In genomic region chr1:213484333-213484732, GRCh38 we compare ENCODE assay signal across 16 cellular contexts.
A peak's percentile ranks its signal among the peaks of the same experiment; 100 is the strongest.
DNase-seq lines count a peak whose midpoint lies in the region; ATAC-seq, FAIRE-seq and TF ChIP-seq lines count a peak whose summit lies in the region.
"Had no signal": no experiment of that assay in that cellular context is flagged by ENCODE, and none has a peak within 500 bp of the region (broad histone marks: within the 10 kb centered on the region; RNA-seq: fewer than 3 reads in every experiment).

No MANE protein-coding gene starts in this region.

- H3K4me1 Mint-ChIP-seq in activated T-cell treated with anti-CD3 and anti-CD28 coated beads, Interleukin-2, amount 50 U/mL, for 72 hours (ENCODE audit: low read depth), result peaks cover 7% of the 10 kb centered on the region
- H3K4me1 Mint-ChIP-seq: CD14-positive monocyte had no signal

- 67 to 74% methylated on average over 3 of the region's 3 CpGs for WGBS in aorta, 2 donors

- H3K9me3 Mint-ChIP-seq in activated T-cell treated with anti-CD3 and anti-CD28 coated beads, Interleukin-2, amount 50 U/mL, for 72 hours, result peaks cover 0 to 2% of the 10 kb centered on the region in 2 donors
- H3K9me3 Mint-ChIP-seq: CD8-positive, alpha-beta T cell had no signal

- peaks cover 1% of the 10 kb centered on the region for H3K9me3 ChIP-seq in aorta (ENCODE audit: control insufficient read depth, low read length)

- no peak overlapping the region for H3K4me3 Mint-ChIP-seq in activated T-cell treated with anti-CD3 and anti-CD28 coated beads, Interleukin-2, amount 50 U/mL, for 72 hours
- H3K4me3 Mint-ChIP-seq: CD14-positive monocyte; CD8-positive, alpha-beta T cell; HFFc6 had no signal

- peaks cover 0 to 1% of the 10 kb centered on the region in 2 donors for H3K36me3 Mint-ChIP-seq in activated T-cell treated with anti-CD3 and anti-CD28 coated beads, Interleukin-2, amount 50 U/mL, for 72 hours (ENCODE audit: insufficient read depth in 2 of 2)
- H3K36me3 Mint-ChIP-seq: CD14-positive monocyte; CD8-positive, alpha-beta T cell had no signal

- no peaks in the 10 kb centered on the region for H3K4me1 ChIP-seq in aorta (ENCODE audit: control insufficient read depth in 1 of 2, insufficient read depth in 2 of 2, low read length in 2 of 2)

- no peaks in the 10 kb centered on the region for H3K27me3 ChIP-seq in aorta (ENCODE audit: control insufficient read depth in 1 of 2, insufficient read depth in 2 of 2, low read length in 1 of 2)

- H3K27ac Mint-ChIP-seq in activated T-cell treated with anti-CD3 and anti-CD28 coated beads, Interleukin-2, amount 50 U/mL, for 72 hours, result no peak overlapping the region
- H3K27ac Mint-ChIP-seq: CD8-positive, alpha-beta T cell; HFFc6 had no signal

- ATAC-seq in activated T-cell treated with anti-CD3 and anti-CD28 coated beads, Interleukin-2, amount 50 U/mL, for 72 hours (replicated peaks in 1 of 2), result peak; percentile 64 to 71
- peak; percentile 65 for ATAC-seq in stimulated activated naive CD8-positive, alpha-beta T cell treated with anti-CD3 and anti-CD28 coated beads, Interleukin-15, Interleukin-2, amounts not matched to agents 100 U/mL and 50 U/mL, for 24 hours
- ATAC-seq in aorta (ENCODE audit: low FRiP score) (no peak), HG03280 (IDR thresholded peaks at IDR 0.05; ENCODE audit: unreplicated experiment) (no peak)
- ATAC-seq: CD8-positive, alpha-beta T cell had no signal

- no peaks in the 10 kb centered on the region for H3K36me3 ChIP-seq in aorta (ENCODE audit: control insufficient read depth in 1 of 2, insufficient read depth in 2 of 2, low read length in 1 of 2)

- H3K27ac ChIP-seq in epithelial cell of prostate (no peak overlapping the region), aorta (ENCODE audit: low read depth in 1 of 2, low read length in 2 of 2) (no peak overlapping the region)

- no peak overlapping the region for H3K4me3 ChIP-seq in aorta (ENCODE audit: low read length in 2 of 2)

- FAIRE-seq in D721Med (lab: Jason Lieb, UNC), result peak; percentile 35
- FAIRE-seq: GM12892, GM19239 had no signal

- intact Hi-C loops in aorta (cut with DNase I), result no loop called here

- no peak for DNase-seq in activated T-cell treated with anti-CD3 and anti-CD28 coated beads, Interleukin-2, amount 50 U/mL, for 72 hours
- no peak for DNase-seq in activated T-cell treated with anti-CD3 and anti-CD28 coated beads, Interleukin-2, amount 50 U/mL, for 1 hour
- DNase-seq in D721Med (ENCODE audit: insufficient read length, low spot score) (no peak), epithelial cell of prostate (ENCODE audit: low read depth, low spot score) (peak; percentile 3), aorta (no peak)
- no peak for DNase-seq in stimulated activated naive CD8-positive, alpha-beta T cell treated with anti-CD3 and anti-CD28 coated beads, Interleukin-15, Interleukin-2, amounts not matched to agents 100 U/mL and 50 U/mL, for 24 hours
- DNase-seq: CD8-positive, alpha-beta T cell; COR-L47; DND-41; GDM1; HCEC 1CT; HFFc6 had no signal

- H3K27me3 Mint-ChIP-seq in activated T-cell treated with anti-CD3 and anti-CD28 coated beads, Interleukin-2, amount 50 U/mL, for 72 hours (ENCODE audit: low read depth), result peaks cover 18% of the 10 kb centered on the region

- no peak for TF ChIP-seq CTCF in D721Med (IDR thresholded peaks at IDR 0.05; ENCODE audit: insufficient read depth, missing control alignments)

Comparison
In these comparisons a context has a peak if more than half of its experiments do, and no peak if none do; other contexts are left out.
1. ATAC-seq: peak in activated T-cell treated with anti-CD3 and anti-CD28 coated beads, Interleukin-2, amount 50 U/mL, for 72 hours (2 of 2) and stimulated activated naive CD8-positive, alpha-beta T cell treated with anti-CD3 and anti-CD28 coated beads, Interleukin-15, Interleukin-2, amounts not matched to agents 100 U/mL and 50 U/mL, for 24 hours (single experiment); none in aorta (single experiment) and HG03280 (single experiment).